Comparison of ENCODE assay signal across 17 cellular contexts in the genomic region with DNA sequence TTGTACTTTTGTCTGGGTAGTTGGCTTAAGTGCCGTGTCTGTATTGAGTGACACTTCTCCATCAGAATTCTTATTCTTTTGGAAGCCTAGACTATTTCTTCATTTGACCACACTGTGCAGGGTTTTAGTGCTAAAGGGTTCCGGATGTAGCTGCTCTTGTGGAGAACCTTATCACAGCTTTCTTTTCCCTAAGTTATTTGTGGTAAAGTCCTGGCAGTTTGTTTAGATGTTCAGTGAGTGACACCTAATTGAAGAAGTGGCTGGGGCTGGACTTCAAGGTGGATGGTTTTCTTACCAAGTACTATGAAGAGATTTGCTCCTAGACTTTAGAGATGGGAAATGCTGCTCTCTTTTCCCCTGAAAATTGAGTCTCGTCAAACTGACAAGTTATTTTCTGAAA.
"Had no signal": no experiment of that assay in that cellular context is flagged by ENCODE, and none has a peak within 500 bp of the region (broad histone marks: within the 10 kb centered on the region; RNA-seq: fewer than 3 reads in every experiment).

No MANE protein-coding gene starts in this region.

- DNase-seq: activated CD4-positive, alpha-beta T cell treated with anti-CD3 and anti-CD28 coated beads for 1 hour; activated CD4-positive, alpha-beta T cell treated with anti-CD3 and anti-CD28 coated beads, Interleukin-2, amount 50 U/mL, for 48 hours; activated CD8-positive, alpha-beta memory T cell treated with anti-CD3 and anti-CD28 coated beads, Interleukin-2, amount 10 ng/mL, durations not matched to agents 7 days and 5 days; activated naive CD4-positive, alpha-beta T cell treated with anti-CD3 and anti-CD28 coated beads, Interleukin-2, amount 50 U/mL, for 16 hours; activated T-cell treated with anti-CD3 and anti-CD28 coated beads, Interleukin-2, amount 50 U/mL, for 1 hour; dorsolateral prefrontal cortex; erythroblast; foreskin fibroblast; glutamatergic neuron; left ventricle myocardium superior; midbrain; SK-N-SH; stimulated activated CD4-positive, alpha-beta T cell treated with anti-CD3 and anti-CD28 coated beads, Interleukin-4, amount 100 ng/mL, for 1 hour; stimulated activated naive CD4-positive, alpha-beta T cell had no signal

- H3K9me3 Mint-ChIP-seq: type B pancreatic cell had no signal

- H3K27ac ChIP-seq: VCaP had no signal

- H3K4me3 ChIP-seq: cardiac muscle cell, dorsolateral prefrontal cortex had no signal

- H3K4me2 ChIP-seq: SK-N-SH had no signal

- ATAC-seq: activated CD8-positive, alpha-beta memory T cell treated with anti-CD3 and anti-CD28 coated beads, Interleukin-2, amount 10 ng/mL, durations not matched to agents 7 days and 5 days; left ventricle myocardium superior had no signal

- H3K4me3 Mint-ChIP-seq: activated CD8-positive, alpha-beta memory T cell treated with anti-CD3 and anti-CD28 coated beads, Interleukin-2, amount 10 ng/mL, durations not matched to agents 7 days and 5 days; type B pancreatic cell had no signal

- H3K27me3 ChIP-seq: cardiac muscle cell, dorsolateral prefrontal cortex had no signal

- H3K27me3 Mint-ChIP-seq: activated CD8-positive, alpha-beta memory T cell treated with anti-CD3 and anti-CD28 coated beads, Interleukin-2, amount 10 ng/mL, durations not matched to agents 7 days and 5 days; type B pancreatic cell had no signal

- H3K27ac Mint-ChIP-seq: activated CD8-positive, alpha-beta memory T cell treated with anti-CD3 and anti-CD28 coated beads, Interleukin-2, amount 10 ng/mL, durations not matched to agents 7 days and 5 days; type B pancreatic cell had no signal

- H3K9me3 ChIP-seq: SK-N-SH had no signal

- H3K9ac ChIP-seq: SK-N-SH had no signal

- H3K36me3 ChIP-seq: cardiac muscle cell had no signal
